ENCODE assay signal across 15 cellular contexts in the genomic region with DNA sequence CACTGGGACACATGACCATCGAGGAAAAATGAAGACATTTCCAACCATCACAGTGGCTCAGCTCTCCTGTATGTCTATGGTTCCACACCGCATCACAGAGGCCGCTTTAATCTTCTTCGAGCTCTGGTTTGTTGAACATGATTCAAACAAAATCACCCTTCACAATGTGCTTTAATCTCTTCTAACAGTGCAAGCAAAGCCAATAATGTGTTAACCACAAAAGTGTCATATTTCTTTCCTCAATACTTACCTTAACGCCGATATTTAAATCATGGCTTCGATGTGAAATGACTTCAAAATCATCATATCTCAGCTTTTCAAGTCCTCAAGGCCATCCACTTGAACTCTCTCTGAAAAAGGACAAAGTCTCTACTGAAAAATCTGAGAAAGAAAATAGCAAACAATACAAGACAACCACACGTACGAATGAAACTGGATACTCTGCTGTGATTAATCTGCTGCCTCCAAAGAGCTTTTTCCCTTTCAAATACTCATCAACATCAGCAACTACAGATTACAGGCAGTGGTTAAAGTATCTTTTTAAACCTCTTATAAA. TPM values are rescaled to one million over a fixed set of nuclear protein-coding genes. Genes with fewer than 3 reads are reported as not detected.
DNase-seq lines count a peak whose midpoint lies in the region; ATAC-seq lines count a peak whose summit lies in the region.
"Had no signal": no experiment of that assay in that cellular context is flagged by ENCODE, and none has a peak within 500 bp of the region (broad histone marks: within the 10 kb centered on the region; RNA-seq: fewer than 3 reads in every experiment).

No MANE protein-coding gene starts in this region.

- CTCF ChIA-PET in CD4-positive, alpha-beta memory T cell (lab: Charles Lee; ENCODE audit: partially characterized antibody): interaction anchor here (0.9 to 3.2 kb wide), 14 partner anchors 10 to 143 kb away, joined by 3 to 11 read pairs (median 4); partner anchors contain the start of gene SVIL

- H3K27ac Mint-ChIP-seq in CD4-positive, alpha-beta memory T cell: peak overlapping the region; percentile 72 to 96 (median 92)
- peak overlapping the region; percentile 59 for H3K27ac Mint-ChIP-seq in activated naive CD8-positive, alpha-beta T cell

- peaks cover 0 to 2% (median 0%) of the 10 kb centered on the region in 8 donors for H3K9me3 Mint-ChIP-seq in CD4-positive, alpha-beta memory T cell
- no peaks in the 10 kb centered on the region for H3K9me3 Mint-ChIP-seq in activated naive CD8-positive, alpha-beta T cell (ENCODE audit: low read depth)

- DNase-seq in CD4-positive, alpha-beta memory T cell: peak; percentile 24 to 67 (median 47)
- DNase-seq: anterior cingulate cortex; EL; islet precursor cell; stimulated activated CD4-positive, alpha-beta T cell treated with anti-CD3 and anti-CD28 coated beads, Interleukin-2, amount 100 ng/mL, for 24 hours; SW 1271 had no signal

- H3K9me3 ChIP-seq in CD4-positive, alpha-beta memory T cell (ENCODE audit: control insufficient read depth in 1 of 2, low read length in 2 of 2): no peaks in the 10 kb centered on the region
- peaks cover 7% of the 10 kb centered on the region; the same call in 1 of the 2 replicates for H3K9me3 ChIP-seq in HUES48 (ENCODE audit: control insufficient read depth, insufficient read depth, low read length)
- peaks cover 0 to 5% of the 10 kb centered on the region in 2 donors for H3K9me3 ChIP-seq in muscle layer of duodenum (ENCODE audit: control insufficient read depth in 1 of 2, low read length in 2 of 2)
- H3K9me3 ChIP-seq: suprapubic skin had no signal

- H3K4me3 ChIP-seq in CD4-positive, alpha-beta memory T cell (ENCODE audit: low read length in 2 of 2): no peak overlapping the region
- H3K4me3 ChIP-seq in HUES48 (ENCODE audit: low read depth, low read length) (no peak overlapping the region), muscle layer of duodenum (ENCODE audit: low read depth in 1 of 2, low read length in 2 of 2) (no peak overlapping the region)
- H3K4me3 ChIP-seq: K562, suprapubic skin had no signal

- intact Hi-C loops in CD4-positive, alpha-beta memory T cell (cut with micrococcal nuclease): loop anchor here (5.0 kb wide), 1 partner anchor 1325 kb away; no protein-coding TSS in a partner anchor

- peak overlapping the region; percentile 16 to 78 (median 59) for H3K4me3 Mint-ChIP-seq in CD4-positive, alpha-beta memory T cell
- peak overlapping the region; percentile 18 for H3K4me3 Mint-ChIP-seq in activated naive CD8-positive, alpha-beta T cell

- POLR2A ChIA-PET in CD4-positive, alpha-beta memory T cell (lab: Charles Lee; ENCODE audit: partially characterized antibody): interaction anchor here (1.5 to 3.9 kb wide), 5 partner anchors 10 to 78 kb away, joined by 5 to 28 read pairs (median 14); partner anchors contain the start of gene SVIL

- ATAC-seq in GM18868 (IDR thresholded peaks at IDR 0.05; ENCODE audit: unreplicated experiment) (no peak), GM21576 (IDR thresholded peaks at IDR 0.05; ENCODE audit: unreplicated experiment) (no peak), GM18861 (IDR thresholded peaks at IDR 0.05; ENCODE audit: unreplicated experiment) (no peak), HG03045 (IDR thresholded peaks at IDR 0.05; ENCODE audit: unreplicated experiment) (no peak)
- ATAC-seq: K562 had no signal

- H3K36me3 ChIP-seq in CD4-positive, alpha-beta memory T cell (ENCODE audit: insufficient read depth, low read length): no peaks in the 10 kb centered on the region
- H3K36me3 ChIP-seq in HUES48 (ENCODE audit: control insufficient read depth, insufficient read depth, low read length) (peaks cover 17% of the 10 kb centered on the region), muscle layer of duodenum (ENCODE audit: control insufficient read depth in 1 of 2, insufficient read depth in 2 of 2, low read length in 2 of 2) (peaks cover 10 to 13% of the 10 kb centered on the region in 2 donors)

- peak overlapping the region; percentile 25 for H3K27ac ChIP-seq in CD4-positive, alpha-beta memory T cell (ENCODE audit: low read depth, low read length)
- H3K27ac ChIP-seq in HUES48 (ENCODE audit: low read depth, low read length) (peak overlapping the region; percentile 68), muscle layer of duodenum (ENCODE audit: low read length) (peak overlapping the region; percentile 43)

- peaks cover 28 to 53% (median 34%) of the 10 kb centered on the region in 4 donors for H3K4me1 Mint-ChIP-seq in CD4-positive, alpha-beta memory T cell
- H3K4me1 Mint-ChIP-seq in activated naive CD8-positive, alpha-beta T cell (ENCODE audit: low read depth): peaks cover 32% of the 10 kb centered on the region

- no peaks in the 10 kb centered on the region for H3K27me3 Mint-ChIP-seq in CD4-positive, alpha-beta memory T cell
- H3K27me3 Mint-ChIP-seq in activated naive CD8-positive, alpha-beta T cell: no peaks in the 10 kb centered on the region

- H3K4me1 ChIP-seq in CD4-positive, alpha-beta memory T cell (ENCODE audit: insufficient read depth, low read length): peaks cover 33% of the 10 kb centered on the region
- H3K4me1 ChIP-seq in HUES48 (ENCODE audit: control insufficient read depth, insufficient read depth, low read length) (peaks cover 10% of the 10 kb centered on the region), muscle layer of duodenum (ENCODE audit: control insufficient read depth in 1 of 2, insufficient read depth in 2 of 2, low read length in 2 of 2) (peaks cover 13 to 52% of the 10 kb centered on the region in 2 donors)

- H3K36me3 Mint-ChIP-seq in CD4-positive, alpha-beta memory T cell: peaks cover 16 to 36% of the 10 kb centered on the region in 2 donors
- H3K36me3 Mint-ChIP-seq in activated naive CD8-positive, alpha-beta T cell: peaks cover 25% of the 10 kb centered on the region

- H3K9ac ChIP-seq in HUES48 (ENCODE audit: low read depth, low read length): no peak overlapping the region

- no peaks in the 10 kb centered on the region for H3K27me3 ChIP-seq in CD4-positive, alpha-beta memory T cell (ENCODE audit: insufficient read depth, low read length)
- H3K27me3 ChIP-seq in HUES48 (ENCODE audit: control insufficient read depth, insufficient read depth, low read length) (no peaks in the 10 kb centered on the region), muscle layer of duodenum (ENCODE audit: low read depth, low read length) (no peaks in the 10 kb centered on the region)
- H3K27me3 ChIP-seq: suprapubic skin had no signal

RNA-seq across cellular contexts. Expression of gene SVIL, which starts 23.0 kb away (rescaled TPM):
- 10 to 100 TPM; 25.0 to 31.2 TPM for total RNA-seq in CD4-positive, alpha-beta memory T cell
- 10 to 100 TPM in 1 of 2 donors, 1 to 10 TPM in 1; 1.1 to 18.9 TPM for polyA plus RNA-seq in CD4-positive, alpha-beta memory T cell
